In the genomic region with DNA sequence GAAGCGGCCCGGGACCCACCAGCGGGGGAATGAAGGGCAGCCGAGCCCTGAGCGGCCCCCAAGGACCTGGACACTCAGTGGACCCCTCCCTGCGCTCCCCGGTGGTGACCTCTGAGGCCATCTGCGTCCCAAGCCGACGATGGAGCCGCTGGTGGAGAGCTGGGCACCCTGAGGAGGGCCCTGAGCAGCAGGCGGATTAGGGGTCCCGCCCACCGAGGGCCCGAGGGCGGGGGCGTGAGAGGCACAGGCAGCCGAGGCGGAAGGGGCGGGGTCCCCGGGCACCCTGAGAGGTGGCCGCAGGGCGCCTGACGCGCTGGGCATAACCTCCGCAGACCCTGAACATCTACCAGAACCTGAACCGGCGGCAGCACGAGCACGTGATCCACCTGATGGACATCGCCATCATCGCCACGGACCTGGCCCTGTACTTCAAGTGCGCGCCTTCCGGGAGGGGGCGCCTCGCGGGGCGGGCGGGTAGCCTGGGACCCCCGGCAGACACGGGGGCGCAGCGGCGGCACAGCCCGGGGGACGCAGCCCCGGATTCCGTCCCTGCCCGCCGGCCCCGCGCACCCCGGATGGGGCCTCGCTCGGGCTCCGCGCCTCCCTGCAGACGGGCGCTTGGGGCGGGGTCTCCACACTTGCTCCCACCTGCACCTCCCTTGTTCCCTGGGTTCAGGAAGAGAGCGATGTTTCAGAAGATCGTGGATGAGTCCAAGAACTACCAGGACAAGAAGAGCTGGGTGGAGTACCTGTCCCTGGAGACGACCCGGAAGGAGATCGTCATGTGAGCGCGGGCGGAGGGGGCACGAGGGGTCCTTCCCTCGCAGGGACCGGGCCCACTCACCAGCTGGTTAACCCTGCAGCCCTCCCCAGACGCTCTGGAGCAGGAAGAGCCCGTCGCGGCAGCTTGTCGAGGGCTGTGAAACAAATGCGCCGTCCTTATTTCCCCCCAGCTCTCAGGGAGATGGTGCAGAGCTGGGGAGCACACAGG, we compare ENCODE assay signal across 6 cellular contexts.
DNase-seq lines count a peak whose midpoint lies in the region; ATAC-seq and TF ChIP-seq lines count a peak whose summit lies in the region.

No MANE protein-coding gene starts in this region.

- H3K9me3 ChIP-seq in iPS-18a (ENCODE audit: control insufficient read depth, low read depth, low read length) = no peaks in the 10 kb centered on the region

- peak overlapping the region; percentile 57 for H3K9ac ChIP-seq in iPS-18a (ENCODE audit: low read length)

- no peaks in the 10 kb centered on the region for H3K4me1 ChIP-seq in iPS-18a (ENCODE audit: control insufficient read depth, low read depth, low read length)

- no peaks in the 10 kb centered on the region for H3K27me3 ChIP-seq in iPS-18a (ENCODE audit: control insufficient read depth, insufficient read depth, low read length)

- peak; percentile 16 for TF ChIP-seq CTCF in GM10248 (IDR thresholded peaks at IDR 0.05; ENCODE audit: control extremely low read depth, extremely low read depth, low read depth, missing control alignments)

- CTCF ChIA-PET in GM10248 (lab: Yijun Ruan, JAX) = interaction anchor here (0.8 to 3.2 kb wide), 4 partner anchors 9 to 20 kb away, joined by 3 to 22 read pairs (median 4); a partner anchor contains a TSS

- peak; percentile 73 for ATAC-seq in HG03432 (IDR thresholded peaks at IDR 0.05; ENCODE audit: unreplicated experiment)

- no peaks in the 10 kb centered on the region for H3K36me3 ChIP-seq in iPS-18a (ENCODE audit: control insufficient read depth, low read depth, low read length)

- POLR2A ChIA-PET in GM10248 (lab: Yijun Ruan, JAX) = interaction anchor here (0.6 kb wide), 1 partner anchor 165 kb away, joined by 5 read pairs; a partner anchor contains a TSS

- peak; percentile 81 for DNase-seq in GM10248 (ENCODE audit: extremely low spot score)
- peak; percentile 85 for DNase-seq in activated CD8-positive, alpha-beta memory T cell treated with anti-CD3 and anti-CD28 coated beads, Interleukin-2, amount 50 U/mL, for 4 hours
- DNase-seq in stimulated activated CD8-positive, alpha-beta memory T cell treated with anti-CD3 and anti-CD28 coated beads, Interleukin-15, amount 100 ng/mL, for 48 hours (ENCODE audit: low read depth in 2 of 2) = peak; percentile 69 to 71
- no peak for DNase-seq in OCI-M2 (lab: John Stamatoyannopoulos, UW; ENCODE audit: unreplicated experiment)

- H3K27ac ChIP-seq in iPS-18a (ENCODE audit: low read length) = no peak overlapping the region

- peak overlapping the region; percentile 84 for H3K4me3 ChIP-seq in iPS-18a (ENCODE audit: low read length)
